In genomic region chr2:122758967-122759366, GRCh38 we compare ENCODE assay signal across 16 cellular contexts.
"Had no signal": no experiment of that assay in that cellular context is flagged by ENCODE, and none has a peak within 500 bp of the region (broad histone marks: within the 10 kb centered on the region; RNA-seq: fewer than 3 reads in every experiment).

No MANE protein-coding gene starts in this region.

- H3K27me3 ChIP-seq: colonic mucosa, right atrium auricular region, stomach had no signal

- H3K27me3 Mint-ChIP-seq: activated CD8-positive, alpha-beta memory T cell treated with anti-CD3 and anti-CD28 coated beads, Interleukin-2, amount 10 ng/mL, durations not matched to agents 7 days and 5 days; activated naive CD4-positive, alpha-beta T cell treated with anti-CD3 and anti-CD28 coated beads, Interleukin-2, amount 50 U/mL, for 24 hours; activated T-cell treated with anti-CD3 and anti-CD28 coated beads, Interleukin-2, amount 50 U/mL, for 24 hours; memory B cell; natural killer cell treated with Interleukin-12 subunit alpha and Interleukin-12 subunit beta and Interleukin-15 and Interleukin-18, amount 100 ng/mL, for 72 hours had no signal

- H3K4me3 ChIP-seq: colonic mucosa, left ventricle myocardium inferior, right atrium auricular region, skin epidermis, stomach had no signal

- H3K27ac Mint-ChIP-seq: activated CD8-positive, alpha-beta memory T cell treated with anti-CD3 and anti-CD28 coated beads, Interleukin-2, amount 10 ng/mL, durations not matched to agents 7 days and 5 days; activated naive CD4-positive, alpha-beta T cell treated with anti-CD3 and anti-CD28 coated beads, Interleukin-2, amount 50 U/mL, for 24 hours; activated T-cell treated with anti-CD3 and anti-CD28 coated beads, Interleukin-2, amount 50 U/mL, for 24 hours; memory B cell; natural killer cell treated with Interleukin-12 subunit alpha and Interleukin-12 subunit beta and Interleukin-15 and Interleukin-18, amount 100 ng/mL, for 72 hours had no signal

- H3K36me3 Mint-ChIP-seq: activated CD8-positive, alpha-beta memory T cell treated with anti-CD3 and anti-CD28 coated beads, Interleukin-2, amount 10 ng/mL, durations not matched to agents 7 days and 5 days; activated naive CD4-positive, alpha-beta T cell treated with anti-CD3 and anti-CD28 coated beads, Interleukin-2, amount 50 U/mL, for 24 hours; memory B cell; natural killer cell treated with Interleukin-12 subunit alpha and Interleukin-12 subunit beta and Interleukin-15 and Interleukin-18, amount 100 ng/mL, for 72 hours had no signal

- H3K4me1 ChIP-seq: colonic mucosa, left ventricle myocardium inferior, right atrium auricular region, stomach had no signal

- H3K9me3 Mint-ChIP-seq: activated naive CD4-positive, alpha-beta T cell treated with anti-CD3 and anti-CD28 coated beads, Interleukin-2, amount 50 U/mL, for 24 hours had no signal

- H3K36me3 ChIP-seq: colonic mucosa, left ventricle myocardium inferior, right atrium auricular region, stomach had no signal

- H3K27ac ChIP-seq: colonic mucosa, left ventricle myocardium inferior, right atrium auricular region, skin epidermis, stomach had no signal

- H3K4me1 Mint-ChIP-seq: activated CD8-positive, alpha-beta memory T cell treated with anti-CD3 and anti-CD28 coated beads, Interleukin-2, amount 10 ng/mL, durations not matched to agents 7 days and 5 days; activated naive CD4-positive, alpha-beta T cell treated with anti-CD3 and anti-CD28 coated beads, Interleukin-2, amount 50 U/mL, for 24 hours; memory B cell had no signal

- ATAC-seq: activated CD4-positive, CD25-positive, alpha-beta regulatory T cell treated with anti-CD3 and anti-CD28 coated beads, Interleukin-2, amount 50 U/mL, for 24 hours; activated CD8-positive, alpha-beta memory T cell treated with anti-CD3 and anti-CD28 coated beads, Interleukin-2, amount 10 ng/mL, durations not matched to agents 7 days and 5 days; natural killer cell treated with Interleukin-12 subunit alpha and Interleukin-12 subunit beta and Interleukin-15 and Interleukin-18, amount 100 ng/mL, for 72 hours had no signal

- DNase-seq: activated CD4-positive, alpha-beta T cell treated with anti-CD3 and anti-CD28 coated beads, Interleukin-2, amount 50 U/mL, for 48 hours; activated CD8-positive, alpha-beta memory T cell treated with anti-CD3 and anti-CD28 coated beads, Interleukin-2, amount 10 ng/mL, durations not matched to agents 7 days and 5 days; activated effector memory CD4-positive, alpha-beta T cell treated with Interleukin-2 at 50 U/mL for 16 hours; activated T-cell treated with anti-CD3 and anti-CD28 coated beads, Interleukin-2, amount 50 U/mL, for 24 hours; caudate nucleus; colonic mucosa; left ventricle myocardium inferior; nucleus accumbens; stimulated activated CD4-positive, alpha-beta T cell treated with anti-CD3 and anti-CD28 coated beads, Interleukin-4, amount 100 ng/mL, for 4 hours; stomach had no signal

- H3K9me3 ChIP-seq: colonic mucosa had no signal

- H3K4me3 Mint-ChIP-seq: activated CD8-positive, alpha-beta memory T cell treated with anti-CD3 and anti-CD28 coated beads, Interleukin-2, amount 10 ng/mL, durations not matched to agents 7 days and 5 days; activated naive CD4-positive, alpha-beta T cell treated with anti-CD3 and anti-CD28 coated beads, Interleukin-2, amount 50 U/mL, for 24 hours; activated T-cell treated with anti-CD3 and anti-CD28 coated beads, Interleukin-2, amount 50 U/mL, for 24 hours; memory B cell; natural killer cell treated with Interleukin-12 subunit alpha and Interleukin-12 subunit beta and Interleukin-15 and Interleukin-18, amount 100 ng/mL, for 72 hours had no signal
